ENCODE assay signal across 1 cellular context in the genomic region with DNA sequence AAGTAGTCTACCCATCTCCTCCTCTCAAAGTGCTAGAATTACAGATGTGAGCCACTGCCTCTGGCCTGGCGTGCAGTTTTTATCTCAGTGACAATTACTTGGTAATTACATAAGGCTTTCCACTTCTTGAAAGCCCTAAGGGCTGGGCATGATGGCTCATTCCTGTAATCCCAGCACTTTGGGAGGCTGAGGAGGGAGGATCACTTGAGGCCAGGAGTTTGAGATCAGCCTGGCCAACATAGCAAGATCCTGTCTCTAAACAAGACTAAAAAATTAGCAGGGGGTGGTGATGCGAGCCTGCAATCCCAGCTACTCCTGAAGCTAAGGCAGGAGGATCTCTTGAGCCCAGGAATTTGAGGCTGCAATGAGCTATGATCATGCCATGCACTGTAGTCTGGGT.
A peak's percentile ranks its signal among the peaks of the same experiment; 100 is the strongest.
TF ChIP-seq lines count a peak whose summit lies in the region.

No MANE protein-coding gene starts in this region.

TF ChIP-seq in HEK293, 187 proteins besides CTCF, POLR2A, EP300 and RAD21 (continued from another document):
- TF ChIP-seq ZNF501 (tag by site-specific recombination; IDR thresholded peaks at IDR 0.05) (0 out of 2 replicates have a peak, but pooled peaks have one; percentile 24), ZNF629 (tag by site-specific recombination; IDR thresholded peaks at IDR 0.05) (0 out of 2 replicates have a peak, but pooled peaks have one; percentile 12), ZFP69B (tag by site-specific recombination; IDR thresholded peaks at IDR 0.05) (no peak), ZNF394 (tag by site-specific recombination; IDR thresholded peaks at IDR 0.05; ENCODE audit: borderline replicate concordance) (peak; percentile 72; the same call in 1 of the 2 replicates), ZNF112 (tag by site-specific recombination; IDR thresholded peaks at IDR 0.05) (no peak), ZNF623 (tag by site-specific recombination; IDR thresholded peaks at IDR 0.05) (no peak)
- TF ChIP-seq, protein P1, sequence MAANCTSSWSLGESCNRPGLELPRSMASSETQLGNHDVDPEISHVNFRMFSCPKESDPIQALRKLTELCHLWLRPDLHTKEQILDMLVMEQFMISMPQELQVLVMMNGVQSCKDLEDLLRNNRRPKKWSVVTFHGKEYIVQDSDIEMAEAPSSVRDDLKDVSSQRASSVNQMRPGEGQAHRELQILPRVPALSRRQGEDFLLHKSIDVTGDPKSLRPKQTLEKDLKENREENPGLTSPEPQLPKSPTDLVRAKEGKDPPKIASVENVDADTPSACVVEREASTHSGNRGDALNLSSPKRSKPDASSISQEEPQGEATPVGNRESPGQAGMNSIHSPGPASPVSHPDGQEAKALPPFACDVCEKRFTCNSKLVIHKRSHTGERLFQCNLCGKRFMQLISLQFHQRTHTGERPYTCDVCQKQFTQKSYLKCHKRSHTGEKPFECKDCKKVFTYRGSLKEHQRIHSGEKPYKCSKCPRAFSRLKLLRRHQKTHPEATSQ (tag by site-specific recombination; IDR thresholded peaks at IDR 0.05) = peak; percentile 73; the same call in 1 of the 2 replicates
TF ChIP-seq in HEK293: peak in this region for 14.
